Comparison of ENCODE assay signal across 17 cellular contexts in the genomic region with DNA sequence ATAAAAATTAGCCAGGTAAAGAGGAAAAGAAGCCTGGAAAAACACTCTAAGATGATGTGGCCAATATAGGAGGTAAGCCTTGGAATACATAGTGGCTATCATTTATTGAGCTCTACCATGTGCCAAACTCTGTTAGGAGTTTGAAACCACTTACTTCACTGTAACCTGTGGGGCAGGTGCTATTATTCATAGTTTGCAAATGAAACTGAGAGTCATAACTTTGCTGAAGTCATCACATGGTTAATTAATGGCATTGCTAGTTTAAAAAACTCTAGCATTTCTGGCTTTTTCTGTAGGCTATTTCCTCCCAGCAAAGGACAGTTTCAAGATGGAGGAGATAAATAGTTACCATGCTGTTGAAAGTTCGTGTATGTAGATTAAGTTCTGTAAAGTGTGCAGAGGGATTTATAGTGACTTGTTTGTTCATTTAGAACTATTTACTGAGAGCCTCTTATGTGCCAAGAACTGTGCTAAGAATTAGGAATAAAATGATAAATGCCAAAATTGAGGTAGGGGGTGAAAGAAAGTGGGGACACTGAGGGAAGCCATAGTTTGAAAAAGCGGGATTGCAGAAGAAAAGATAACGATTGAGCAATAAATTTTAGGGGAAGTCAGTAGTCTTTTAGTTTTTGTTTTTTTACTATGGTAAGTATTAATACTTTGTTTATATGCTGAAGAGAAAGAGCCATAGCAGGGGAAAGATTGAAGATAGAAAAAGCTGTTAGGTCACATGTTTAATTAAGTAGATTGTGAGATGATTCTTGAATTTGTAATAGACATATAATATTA. TPM values are rescaled to one million over a fixed set of nuclear protein-coding genes. Genes with fewer than 3 reads are reported as not detected.
DNase-seq lines count a peak whose midpoint lies in the region; ATAC-seq and TF ChIP-seq lines count a peak whose summit lies in the region.
"Had no signal": no experiment of that assay in that cellular context is flagged by ENCODE, and none has a peak within 500 bp of the region (broad histone marks: within the 10 kb centered on the region; RNA-seq: fewer than 3 reads in every experiment).

No MANE protein-coding gene starts in this region.

- peak; percentile 56 for ATAC-seq in GM18505 (IDR thresholded peaks at IDR 0.05; ENCODE audit: unreplicated experiment)
- peak; percentile 83 for ATAC-seq in GM19452 (IDR thresholded peaks at IDR 0.05; ENCODE audit: unreplicated experiment)
- ATAC-seq in HG02938 (IDR thresholded peaks at IDR 0.05; ENCODE audit: unreplicated experiment), result peak; percentile 76
- ATAC-seq in HG03039 (IDR thresholded peaks at IDR 0.05; ENCODE audit: unreplicated experiment), result no peak
- ATAC-seq: activated CD8-positive, alpha-beta memory T cell treated with anti-CD3 and anti-CD28 coated beads, Interleukin-2, amount 10 ng/mL, durations not matched to agents 7 days and 5 days had no signal

- H3K36me3 ChIP-seq in sigmoid colon, result peaks cover 0 to 13% (median 0%) of the 10 kb centered on the region in 4 donors
- H3K36me3 ChIP-seq: brain microvascular endothelial cell had no signal

- no peak for TF ChIP-seq CTCF in sigmoid colon (IDR thresholded peaks at IDR 0.05)

- TF ChIP-seq POLR2A in GM18505 (IDR thresholded peaks at IDR 0.05; ENCODE audit: borderline replicate concordance, extremely low read depth, insufficient read depth, insufficient read length) (no peak), sigmoid colon (IDR thresholded peaks at IDR 0.05) (no peak)

- no peaks in the 10 kb centered on the region for H3K9me3 ChIP-seq in sigmoid colon
- H3K9me3 ChIP-seq: Caco-2, spleen had no signal

- no peak overlapping the region for H3K4me3 ChIP-seq in sigmoid colon
- H3K4me3 ChIP-seq: spleen had no signal

- H3K27me3 ChIP-seq in sigmoid colon, result no peaks in the 10 kb centered on the region
- H3K27me3 ChIP-seq: brain microvascular endothelial cell, spleen had no signal

- H3K27ac ChIP-seq in sigmoid colon, result no peak overlapping the region
- H3K27ac ChIP-seq: brain microvascular endothelial cell, spleen had no signal

- peaks cover 0 to 15% (median 8%) of the 10 kb centered on the region in 4 donors for H3K4me1 ChIP-seq in sigmoid colon
- H3K4me1 ChIP-seq: spleen had no signal

- intact Hi-C loops in sigmoid colon (cut with DNase I), result no loop called here

- 89 to 91% methylated on average over 3 of the region's 3 CpGs for WGBS in sigmoid colon, 2 donors

- TF ChIP-seq EP300 in sigmoid colon (IDR thresholded peaks at IDR 0.05), result no peak

- peak; percentile 56 for DNase-seq in NOMO-1 treated with DMSO at 0.1 percent for 48 hours (lab: John Stamatoyannopoulos, UW; ENCODE audit: unreplicated experiment)
- DNase-seq in NCI-H82 (lab: John Stamatoyannopoulos, UW), result no peak
- no peak for DNase-seq in NCI-H1436 (lab: John Stamatoyannopoulos, UW)
- no peak for DNase-seq in sigmoid colon
- DNase-seq: activated B cell treated with CpG ODN at 0.5 μM for 24 hours; activated CD8-positive, alpha-beta memory T cell treated with anti-CD3 and anti-CD28 coated beads, Interleukin-2, amount 10 ng/mL, durations not matched to agents 7 days and 5 days; activated naive CD4-positive, alpha-beta T cell treated with Interleukin-2 at 50 U/mL for 16 hours; brain microvascular endothelial cell; Caco-2; GDM1; hippocampal formation; NCI-H146; spleen had no signal

RNA-seq across cellular contexts. Expression of a gene that starts 57.2 kb away (rescaled TPM):
- 10 to 100 TPM; 25.5 to 36.4 (median 32.4) TPM for total RNA-seq in sigmoid colon
- polyA plus RNA-seq in sigmoid colon, result 10 to 100 TPM in 2 of 3 donors, 1 to 10 TPM in 1; 8.4 to 15.4 (median 10.2) TPM
